In genomic region chr4:18082254-18082653, GRCh38 we compare ENCODE assay signal across 21 cellular contexts.
DNase-seq lines count a peak whose midpoint lies in the region; ATAC-seq, FAIRE-seq and TF ChIP-seq lines count a peak whose summit lies in the region.
"Had no signal": no experiment of that assay in that cellular context is flagged by ENCODE, and none has a peak within 500 bp of the region (broad histone marks: within the 10 kb centered on the region; RNA-seq: fewer than 3 reads in every experiment).

No MANE protein-coding gene starts in this region.

- no peaks in the 10 kb centered on the region for H3K9me3 Mint-ChIP-seq in type B pancreatic cell
- no peaks in the 10 kb centered on the region for H3K9me3 Mint-ChIP-seq in activated CD4-positive, alpha-beta T cell treated with anti-CD3 and anti-CD28 coated beads, Interleukin-2, amount 10 ng/mL, durations not matched to agents 7 days and 5 days
- H3K9me3 Mint-ChIP-seq: HFFc6 had no signal

- H3K4me3 ChIP-seq in K562: no peak overlapping the region
- H3K4me3 ChIP-seq in bronchial epithelial cell (ENCODE audit: low read depth, low read length): no peak overlapping the region
- H3K4me3 ChIP-seq: BLaER1, HAP-1 had no signal

- peaks cover 41% of the 10 kb centered on the region for H3K27me3 Mint-ChIP-seq in type B pancreatic cell
- peaks cover 17% of the 10 kb centered on the region for H3K27me3 Mint-ChIP-seq in activated CD4-positive, alpha-beta T cell treated with anti-CD3 and anti-CD28 coated beads, Interleukin-2, amount 10 ng/mL, durations not matched to agents 7 days and 5 days

- H3K9ac ChIP-seq in K562 (ENCODE audit: insufficient read depth in 1 of 2, low read depth in 2 of 2, low read length in 2 of 2): no peak overlapping the region
- H3K9ac ChIP-seq: BLaER1 had no signal

- in situ Hi-C loops in K562 (cut with MboI): no loop called here

- H3K36me3 ChIP-seq in K562 (ENCODE audit: control insufficient read depth, insufficient read depth, low read length) (no peaks in the 10 kb centered on the region), bronchial epithelial cell (ENCODE audit: control insufficient read depth, insufficient read depth, low read length) (no peaks in the 10 kb centered on the region)
- H3K36me3 ChIP-seq: BLaER1, HAP-1 had no signal

- H3K79me2 ChIP-seq in K562 (ENCODE audit: control insufficient read depth, insufficient read depth, low read length): no peaks in the 10 kb centered on the region

- POLR2A ChIA-PET in K562 (lab: Yijun Ruan, JAX): no interaction called here
- POLR2A ChIA-PET in activated CD4-positive, alpha-beta T cell treated with anti-CD3 and anti-CD28 coated beads, Interleukin-2, amount 10 ng/mL, durations not matched to agents 7 days and 5 days (lab: Charles Lee): no interaction called here

- H2AFZ ChIP-seq in K562 (ENCODE audit: low read depth, low read length): no peak overlapping the region

- ATAC-seq in K562 (no peak), foreskin keratinocyte (peak; percentile 23)
- ATAC-seq: CD8-positive, alpha-beta T cell had no signal

- TF ChIP-seq RAD21 in K562 (CRISPR knock-in tag; conservative IDR thresholded peaks at IDR 0.05 in 1 of 2, IDR thresholded peaks at IDR 0.05 in 1 of 2): no peak

- no peaks in the 10 kb centered on the region for H3K4me1 ChIP-seq in K562 (replicated peaks in 1 of 2; ENCODE audit: control insufficient read depth in 2 of 2, insufficient read depth in 2 of 2, low read length in 2 of 2)
- no peaks in the 10 kb centered on the region for H3K4me1 ChIP-seq in foreskin keratinocyte
- H3K4me1 ChIP-seq: Caco-2, HAP-1 had no signal

- H3K27me3 ChIP-seq in K562 (ENCODE audit: control insufficient read depth in 2 of 2, insufficient read depth in 2 of 2, low read length in 2 of 2): no peaks in the 10 kb centered on the region
- no peaks in the 10 kb centered on the region for H3K27me3 ChIP-seq in bronchial epithelial cell (ENCODE audit: control insufficient read depth, insufficient read depth, low read length)
- H3K27me3 ChIP-seq in foreskin keratinocyte: no peaks in the 10 kb centered on the region
- H3K27me3 ChIP-seq: BLaER1 had no signal

- no peaks in the 10 kb centered on the region for H3K9me1 ChIP-seq in K562 (ENCODE audit: control insufficient read depth, insufficient read depth, low read length)

- H3K27ac Mint-ChIP-seq in type B pancreatic cell: peak overlapping the region; percentile 55
- H3K27ac Mint-ChIP-seq in activated CD4-positive, alpha-beta T cell treated with anti-CD3 and anti-CD28 coated beads, Interleukin-2, amount 10 ng/mL, durations not matched to agents 7 days and 5 days: no peak overlapping the region
- H3K27ac Mint-ChIP-seq: B cell; CD4-positive, CD25-positive, alpha-beta regulatory T cell; CD8-positive, alpha-beta T cell; HFFc6 had no signal

- DNase-seq in K562 (ENCODE audit: extremely low read depth in 1 of 4, low spot score in 3 of 4) (no peak), bronchial epithelial cell (ENCODE audit: low read depth) (peak; percentile 19), foreskin keratinocyte (no peak), type B pancreatic cell (ENCODE audit: extremely low spot score, unreplicated experiment) (no peak), AML-193 (lab: John Stamatoyannopoulos, UW) (no peak)
- DNase-seq in activated CD4-positive, alpha-beta T cell treated with anti-CD3 and anti-CD28 coated beads, Interleukin-2, amount 10 ng/mL, durations not matched to agents 7 days and 5 days: no peak
- DNase-seq: Caco-2; CD4-positive, CD25-positive, alpha-beta regulatory T cell; CD8-positive, alpha-beta T cell; DMS153; DMS79 treated with DMSO at 0.1 percent for 48 hours; GF-D8; GOT3; HFFc6 had no signal

- H4K20me1 ChIP-seq in K562 (replicated peaks; ENCODE audit: control insufficient read depth, insufficient read depth, low read length): no peaks in the 10 kb centered on the region
- H4K20me1 ChIP-seq: BLaER1 had no signal

- no peak for TF ChIP-seq POLR2A in K562 (conservative IDR thresholded peaks at IDR 0.05)

- H3K4me3 Mint-ChIP-seq in type B pancreatic cell: no peak overlapping the region
- no peak overlapping the region for H3K4me3 Mint-ChIP-seq in activated CD4-positive, alpha-beta T cell treated with anti-CD3 and anti-CD28 coated beads, Interleukin-2, amount 10 ng/mL, durations not matched to agents 7 days and 5 days
- H3K4me3 Mint-ChIP-seq: B cell; CD4-positive, CD25-positive, alpha-beta regulatory T cell; CD8-positive, alpha-beta T cell; HFFc6 had no signal

- intact Hi-C loops in K562 (cut with micrococcal nuclease): no loop called here

- H3K27ac ChIP-seq in K562 (ENCODE audit: extremely low read depth, low read depth, low read length) (no peak overlapping the region), foreskin keratinocyte (no peak overlapping the region)
- H3K27ac ChIP-seq: BLaER1, C4-2B had no signal

- H3K36me3 Mint-ChIP-seq in type B pancreatic cell: no peaks in the 10 kb centered on the region
- H3K36me3 Mint-ChIP-seq in activated CD4-positive, alpha-beta T cell treated with anti-CD3 and anti-CD28 coated beads, Interleukin-2, amount 10 ng/mL, durations not matched to agents 7 days and 5 days (ENCODE audit: low read depth): no peaks in the 10 kb centered on the region
- H3K36me3 Mint-ChIP-seq: CD4-positive, CD25-positive, alpha-beta regulatory T cell; CD8-positive, alpha-beta T cell had no signal

- BruUV-seq in K562 (replicated peaks; lab: Mats Ljungman, UMichigan): no TSS peak

- H3K4me2 ChIP-seq in K562 (ENCODE audit: insufficient read depth, low read length): no peak overlapping the region
- H3K4me2 ChIP-seq: BLaER1 had no signal

- FAIRE-seq in K562 (lab: Jason Lieb, UNC) (peak; percentile 19), bronchial epithelial cell (lab: Jason Lieb, UNC) (no peak)
- FAIRE-seq: GM12891, GM18507, H54 had no signal

- H3K4me1 Mint-ChIP-seq in type B pancreatic cell (ENCODE audit: unreplicated experiment): no peaks in the 10 kb centered on the region
- H3K4me1 Mint-ChIP-seq in activated CD4-positive, alpha-beta T cell treated with anti-CD3 and anti-CD28 coated beads, Interleukin-2, amount 10 ng/mL, durations not matched to agents 7 days and 5 days: no peaks in the 10 kb centered on the region
- H3K4me1 Mint-ChIP-seq: B cell had no signal

- TF ChIP-seq CTCF in K562 (IDR thresholded peaks at IDR 0.05 in 2 of 3, conservative IDR thresholded peaks at IDR 0.05 in 1 of 3; ENCODE audit: insufficient read depth in 2 of 3, low read depth in 1 of 3, low read length in 3 of 3) (no peak), bronchial epithelial cell (IDR thresholded peaks at IDR 0.05; ENCODE audit: insufficient read depth, low read length, severe bottlenecking) (no peak), foreskin keratinocyte (conservative IDR thresholded peaks at IDR 0.05) (no peak), type B pancreatic cell (conservative IDR thresholded peaks at IDR 0.05) (no peak)

- TF ChIP-seq EP300 in K562 (IDR thresholded peaks at IDR 0.05; ENCODE audit: low read length): no peak

- CTCF ChIA-PET in K562 (lab: Yijun Ruan, JAX; ENCODE audit: low intra/inter-chr PET ratio): no interaction called here
- CTCF ChIA-PET in activated CD4-positive, alpha-beta T cell treated with anti-CD3 and anti-CD28 coated beads, Interleukin-2, amount 10 ng/mL, durations not matched to agents 7 days and 5 days (lab: Charles Lee): interaction anchor here (0.6 kb wide), 1 partner anchor 1631 kb away, joined by 3 read pairs; no protein-coding TSS in a partner anchor

- no peaks in the 10 kb centered on the region for H3K9me3 ChIP-seq in K562 (replicated peaks; ENCODE audit: control insufficient read depth, insufficient read depth, low read depth, low read length)
- H3K9me3 ChIP-seq: HAP-1 had no signal

TF ChIP-seq in K562, 482 proteins besides CTCF, POLR2A, EP300 and RAD21:
- TF ChIP-seq GTF2A2 (tag; IDR thresholded peaks at IDR 0.05) (no peak), TAL1 (IDR thresholded peaks at IDR 0.05) (no peak), CREB1 (IDR thresholded peaks at IDR 0.05) (no peak), CREB1 (CRISPR knock-in tag; IDR thresholded peaks at IDR 0.05) (no peak), FOSL1 (tag; conservative IDR thresholded peaks at IDR 0.05) (no peak), SRSF3 (IDR thresholded peaks at IDR 0.05; ENCODE audit: insufficient read depth, low read length) (no peak), CBFB (CRISPR knock-in tag; IDR thresholded peaks at IDR 0.05) (no peak), HNRNPLL (IDR thresholded peaks at IDR 0.05; ENCODE audit: low read depth, low read length, poor library complexity, severe bottlenecking) (no peak), ADNP (tag; IDR thresholded peaks at IDR 0.05) (no peak), MCM7 (IDR thresholded peaks at IDR 0.05) (no peak), GABPA (tag; conservative IDR thresholded peaks at IDR 0.05; ENCODE audit: low read depth) (no peak), PURB (CRISPR knock-in tag; IDR thresholded peaks at IDR 0.05; ENCODE audit: low read depth) (no peak), MAFF (IDR thresholded peaks at IDR 0.05; ENCODE audit: low read length) (no peak), ZNF766 (CRISPR knock-in tag; conservative IDR thresholded peaks at IDR 0.05) (no peak), ZNF217 (CRISPR knock-in tag; IDR thresholded peaks at IDR 0.05) (no peak), TSHZ1 (CRISPR knock-in tag; IDR thresholded peaks at IDR 0.05) (no peak)
